ENCODE assay signal across 11 cellular contexts in genomic region chr12:54051916-54052744, GRCh38. TPM values are rescaled to one million over a fixed set of nuclear protein-coding genes. Genes with fewer than 3 reads are reported as not detected.
DNase-seq lines count a peak whose midpoint lies in the region; ATAC-seq and TF ChIP-seq lines count a peak whose summit lies in the region.
"Had no signal": no experiment of that assay in that cellular context is flagged by ENCODE, and none has a peak within 500 bp of the region (broad histone marks: within the 10 kb centered on the region; RNA-seq: fewer than 3 reads in every experiment).

No MANE protein-coding gene starts in this region.

- DNase-seq in SK-N-SH (peak; percentile 51), Panc1 (ENCODE audit: low read depth, low spot score) (no peak), immature natural killer cell (no peak), SIG-M5 treated with dmso at 0.1 percent for 504 hours (lab: John Stamatoyannopoulos, UW; ENCODE audit: unreplicated experiment) (no peak)
- DNase-seq in stimulated activated naive CD8-positive, alpha-beta T cell treated with anti-CD3 and anti-CD28 coated beads, Interleukin-15, amount 100 ng/mL, for 72 hours: no peak
- DNase-seq in central memory CD4-positive, alpha-beta T cell: no peak
- DNase-seq in T-helper 2 cell treated with Interferon-gamma antibody and Interleukin-4, amounts not matched to agents 5 μg/mL and 100 μg/mL, for 36 hours (ENCODE audit: low spot score): no peak
- DNase-seq: activated CD4-positive, alpha-beta T cell treated with anti-CD3 and anti-CD28 coated beads, Interleukin-2, amount 50 U/mL, for 48 hours had no signal

- H3K4me1 Mint-ChIP-seq in immature natural killer cell: peaks cover 48 to 51% of the 10 kb centered on the region in 2 donors
- peaks cover 59% of the 10 kb centered on the region for H3K4me1 Mint-ChIP-seq in stimulated activated naive CD8-positive, alpha-beta T cell treated with anti-CD3 and anti-CD28 coated beads, Interleukin-15, amount 100 ng/mL, for 72 hours
- peaks cover 5% of the 10 kb centered on the region for H3K4me1 Mint-ChIP-seq in T-helper 2 cell treated with Interferon-gamma antibody and Interleukin-4, amounts not matched to agents 5 μg/mL and 100 μg/mL, for 36 hours (ENCODE audit: low read depth)

- H3K27me3 ChIP-seq in SK-N-SH (ENCODE audit: insufficient read depth) (no peaks in the 10 kb centered on the region), Panc1 (ENCODE audit: control insufficient read depth, insufficient read depth, low read length) (no peaks in the 10 kb centered on the region)

- intact Hi-C loops in Panc1 (cut with micrococcal nuclease; ENCODE audit: unreplicated experiment): no loop called here

- peaks cover 8% of the 10 kb centered on the region for H3F3A ChIP-seq in SK-N-SH (replicated peaks; ENCODE audit: insufficient read depth)

- peaks cover 0 to 4% (median 0%) of the 10 kb centered on the region in 3 donors for H3K36me3 Mint-ChIP-seq in immature natural killer cell
- no peaks in the 10 kb centered on the region for H3K36me3 Mint-ChIP-seq in T-helper 2 cell treated with Interferon-gamma antibody and Interleukin-4, amounts not matched to agents 5 μg/mL and 100 μg/mL, for 36 hours (ENCODE audit: low read depth)

- H3K27ac ChIP-seq in SK-N-SH (ENCODE audit: low read depth in 2 of 2, low read length in 1 of 2): peak overlapping the region in 1 of 2 experiments; percentile 96; a peak in 2 of 4 replicates
- H3K27ac ChIP-seq in Panc1 (ENCODE audit: low read length): peak overlapping the region; percentile 39; the same call in 1 of the 2 replicates
- H3K27ac ChIP-seq: parathyroid adenoma had no signal

- peak overlapping the region; percentile 86 for H3K4me2 ChIP-seq in SK-N-SH

- peak overlapping the region; percentile 63 to 91 (median 84) for H3K4me3 Mint-ChIP-seq in immature natural killer cell
- peak overlapping the region; percentile 83 to 85 for H3K4me3 Mint-ChIP-seq in stimulated activated naive CD8-positive, alpha-beta T cell treated with anti-CD3 and anti-CD28 coated beads, Interleukin-15, amount 100 ng/mL, for 72 hours
- H3K4me3 Mint-ChIP-seq in T-helper 2 cell treated with Interferon-gamma antibody and Interleukin-4, amounts not matched to agents 5 μg/mL and 100 μg/mL, for 36 hours: no peak overlapping the region

- H3K9me3 ChIP-seq in SK-N-SH: no peaks in the 10 kb centered on the region
- H3K9me3 ChIP-seq in Panc1 (ENCODE audit: control insufficient read depth, insufficient read depth, low read depth, low read length): no peaks in the 10 kb centered on the region

- no peak for TF ChIP-seq EP300 in SK-N-SH (IDR thresholded peaks at IDR 0.05; ENCODE audit: borderline replicate concordance in 1 of 2, low read depth in 1 of 2, low read length in 1 of 2)

- H3K27ac Mint-ChIP-seq in immature natural killer cell: peak overlapping the region in 4 of 6 donors; percentile 26 to 93 (median 88)
- no peak overlapping the region for H3K27ac Mint-ChIP-seq in stimulated activated naive CD8-positive, alpha-beta T cell treated with anti-CD3 and anti-CD28 coated beads, Interleukin-15, amount 100 ng/mL, for 72 hours
- no peak overlapping the region for H3K27ac Mint-ChIP-seq in T-helper 2 cell treated with Interferon-gamma antibody and Interleukin-4, amounts not matched to agents 5 μg/mL and 100 μg/mL, for 36 hours

- no TSS peak for BruUV-seq in Panc1 (replicated peaks; lab: Mats Ljungman, UMichigan)

- no peak for TF ChIP-seq CTCF in SK-N-SH (IDR thresholded peaks at IDR 0.05)
- no peak for TF ChIP-seq CTCF in Panc1 (IDR thresholded peaks at IDR 0.05)

- peaks cover 0 to 2% of the 10 kb centered on the region in 2 experiments for H3K36me3 ChIP-seq in SK-N-SH (replicated peaks in 1 of 2; ENCODE audit: control insufficient read depth in 1 of 2, insufficient read depth in 2 of 2, low read length in 1 of 2)
- H3K36me3 ChIP-seq in Panc1 (ENCODE audit: control insufficient read depth, insufficient read depth, low read length): no peaks in the 10 kb centered on the region

- H3K9me3 Mint-ChIP-seq in immature natural killer cell: peaks cover 0 to 5% (median 0%) of the 10 kb centered on the region in 6 donors
- H3K9me3 Mint-ChIP-seq in stimulated activated naive CD8-positive, alpha-beta T cell treated with anti-CD3 and anti-CD28 coated beads, Interleukin-15, amount 100 ng/mL, for 72 hours: no peaks in the 10 kb centered on the region
- H3K9me3 Mint-ChIP-seq in T-helper 2 cell treated with Interferon-gamma antibody and Interleukin-4, amounts not matched to agents 5 μg/mL and 100 μg/mL, for 36 hours: no peaks in the 10 kb centered on the region

- no peak for ATAC-seq in SK-N-SH treated with all-trans-retinoic acid at 6 μM for 48 hours
- ATAC-seq in Panc1: no peak
- no peak for ATAC-seq in stimulated activated naive CD8-positive, alpha-beta T cell treated with anti-CD3 and anti-CD28 coated beads, Interleukin-15, amount 100 ng/mL, for 72 hours

- no peak overlapping the region for H3K4me3 ChIP-seq in SK-N-SH (ENCODE audit: low read depth in 2 of 2, low read length in 1 of 2)
- H3K4me3 ChIP-seq in Panc1 (ENCODE audit: low read depth in 2 of 2, low read length in 2 of 2): no peak overlapping the region

- POLR2A ChIA-PET in SK-N-SH (lab: Yijun Ruan, JAX) (interaction anchor here (0.7 to 3.6 kb wide), 7 partner anchors 13 to 136 kb away, joined by 3 to 25 read pairs (median 13); partner anchors contain the start of genes HOXC5 and SMUG1), Panc1 (lab: Charles Lee) (interaction anchor here (0.7 to 0.9 kb wide), 2 partner anchors 9 to 24 kb away, joined by 5 to 6 read pairs; no protein-coding TSS in a partner anchor)

- H4K20me1 ChIP-seq in SK-N-SH (ENCODE audit: insufficient read depth): no peaks in the 10 kb centered on the region

- peaks cover 36 to 50% (median 37%) of the 10 kb centered on the region in 3 donors for H3K27me3 Mint-ChIP-seq in immature natural killer cell (ENCODE audit: low read depth in 3 of 3)
- peaks cover 99% of the 10 kb centered on the region for H3K27me3 Mint-ChIP-seq in stimulated activated naive CD8-positive, alpha-beta T cell treated with anti-CD3 and anti-CD28 coated beads, Interleukin-15, amount 100 ng/mL, for 72 hours
- H3K27me3 Mint-ChIP-seq in T-helper 2 cell treated with Interferon-gamma antibody and Interleukin-4, amounts not matched to agents 5 μg/mL and 100 μg/mL, for 36 hours (ENCODE audit: low read depth): peaks cover 87% of the 10 kb centered on the region

- H3K4me1 ChIP-seq in SK-N-SH (ENCODE audit: control insufficient read depth in 1 of 2, insufficient read depth in 2 of 2, low read depth in 1 of 2, low read length in 1 of 2): peaks cover 15 to 25% of the 10 kb centered on the region in 2 experiments; a peak in 3 of 4 replicates
- H3K4me1 ChIP-seq in Panc1 (ENCODE audit: control insufficient read depth, insufficient read depth, low read length): peaks cover 62% of the 10 kb centered on the region
- H3K4me1 ChIP-seq: parathyroid adenoma had no signal

- in situ Hi-C loops in Panc1 (cut with HindIII; ENCODE audit: low pct_unique_long_range_greater_than_20kb, low sequenced_read_pairs): no loop called here

- TF ChIP-seq RAD21 in SK-N-SH (IDR thresholded peaks at IDR 0.05; ENCODE audit: low read length): no peak

- H3K9me2 ChIP-seq in SK-N-SH: no peaks in the 10 kb centered on the region

- H3K79me2 ChIP-seq in SK-N-SH (ENCODE audit: insufficient read depth): peaks cover 25% of the 10 kb centered on the region
- H3K79me2 ChIP-seq: parathyroid adenoma had no signal

- H2AFZ ChIP-seq in SK-N-SH (ENCODE audit: low read depth): peak overlapping the region; percentile 98; the same call in 1 of the 2 replicates
- H2AFZ ChIP-seq: parathyroid adenoma had no signal

- H3K9ac ChIP-seq in SK-N-SH: 0 out of 2 replicates have a peak overlapping the region, but pooled peaks have one; percentile 81
- H3K9ac ChIP-seq: parathyroid adenoma had no signal

- whole genome bisulfite sequencing in SK-N-SH (ENCODE audit: low lambda C conversion rate): 92% methylated on average over 31 of the region's 31 CpGs

- CTCF ChIA-PET in SK-N-SH (lab: Yijun Ruan, JAX) (interaction anchor here (0.6 to 5.0 kb wide), 14 partner anchors 11 to 162 kb away, joined by 3 to 45 read pairs (median 4); partner anchors contain the start of genes HOXC5 and SMUG1), Panc1 (lab: Charles Lee) (interaction anchor here (0.7 to 1.6 kb wide), 4 partner anchors 20 to 374 kb away, joined by 3 to 6 read pairs (median 4); partner anchors contain the start of gene HOXC5)

TF ChIP-seq in SK-N-SH, 30 proteins besides CTCF, POLR2A, EP300 and RAD21 (continues in another document):
- TF ChIP-seq FOXJ3 (CRISPR knock-in tag; IDR thresholded peaks at IDR 0.05) (no peak), MEF2A (IDR thresholded peaks at IDR 0.05; ENCODE audit: borderline replicate concordance, low read depth) (no peak)

TF ChIP-seq in SK-N-SH treated with all-trans-retinoic acid at 6 μM for 48 hours, 23 proteins besides CTCF, POLR2A, EP300 and RAD21 (continues in another document):
- TF ChIP-seq ZFP3 (CRISPR knock-in tag; IDR thresholded peaks at IDR 0.05) (no peak), ZC3H10 (CRISPR knock-in tag; IDR thresholded peaks at IDR 0.05) (no peak)

RNA-seq across cellular contexts. Expression of gene HOXC4, which starts 1.5 kb away (rescaled TPM):
- polyA plus RNA-seq in SK-N-SH (2012; rRNA removed) (1.6 and 3.7 TPM in 2 replicates), immature natural killer cell (under 1 TPM; 0.45 to 0.99 (median 0.92) TPM)
- polyA plus RNA-seq in SK-N-SH (2012; cell fraction: cytosol; rRNA removed): 4.7 and 5.9 TPM in 2 replicates
- 6.5 and 7.3 TPM in 2 replicates for polyA plus RNA-seq in SK-N-SH (2012; cell fraction: nucleus; rRNA removed)
- 22.7 TPM for total RNA-seq in Panc1 (2021; ENCODE audit: unreplicated experiment)
- polyA plus RNA-seq in Panc1 (2012; ENCODE audit: insufficient read length): 25.2 TPM
- total RNA-seq: cardiac septum had no signal

RNA-seq across cellular contexts. Expression of gene HOXC5, which starts 19.3 kb away (rescaled TPM):
- polyA plus RNA-seq in SK-N-SH (2012; rRNA removed) (1.5 and 2.1 TPM in 2 replicates), immature natural killer cell (not detected)
- 1.2 and 1.8 TPM in 2 replicates for polyA plus RNA-seq in SK-N-SH (2012; cell fraction: cytosol; rRNA removed)
- 1.7 and 2.3 TPM in 2 replicates for polyA plus RNA-seq in SK-N-SH (2012; cell fraction: nucleus; rRNA removed)
- total RNA-seq in Panc1 (2021; ENCODE audit: unreplicated experiment): 5.0 TPM
- 0.76 TPM for polyA plus RNA-seq in Panc1 (2012; ENCODE audit: insufficient read length)
- total RNA-seq: cardiac septum had no signal

RNA-seq across cellular contexts. Expression of gene HOXC6, which starts 23.9 kb away (rescaled TPM):
- polyA plus RNA-seq in SK-N-SH (2012; rRNA removed) (6.1 and 9.1 TPM in 2 replicates), immature natural killer cell (not detected)
- 6.4 and 7.6 TPM in 2 replicates for polyA plus RNA-seq in SK-N-SH (2012; cell fraction: cytosol; rRNA removed)
- 14.9 and 15.9 TPM in 2 replicates for polyA plus RNA-seq in SK-N-SH (2012; cell fraction: nucleus; rRNA removed)
- 52.2 TPM for total RNA-seq in Panc1 (2021; ENCODE audit: unreplicated experiment)
- 46.1 TPM for polyA plus RNA-seq in Panc1 (2012; ENCODE audit: insufficient read length)

RNA-seq across cellular contexts. Expression of gene HOXC8, which starts 43.3 kb away (rescaled TPM):
- polyA plus RNA-seq in SK-N-SH (2012; rRNA removed) (1.7 and 1.8 TPM in 2 replicates), immature natural killer cell (not detected)
- 1.8 and 2.0 TPM in 2 replicates for polyA plus RNA-seq in SK-N-SH (2012; cell fraction: cytosol; rRNA removed)
- polyA plus RNA-seq in SK-N-SH (2012; cell fraction: nucleus; rRNA removed): 0.53 and 0.75 TPM in 2 replicates
- total RNA-seq in Panc1 (2021; ENCODE audit: unreplicated experiment): 15.3 TPM
- 9.5 TPM for polyA plus RNA-seq in Panc1 (2012; ENCODE audit: insufficient read length)
- total RNA-seq: cardiac septum had no signal

RNA-seq across cellular contexts. Expression of gene HOXC9, which starts 52.2 kb away (rescaled TPM):
- polyA plus RNA-seq in SK-N-SH (2012; rRNA removed): 1.2 and 1.9 TPM in 2 replicates
- polyA plus RNA-seq in SK-N-SH (2012; cell fraction: cytosol; rRNA removed): 1.8 and 2.4 TPM in 2 replicates
- 1.0 and 1.1 TPM in 2 replicates for polyA plus RNA-seq in SK-N-SH (2012; cell fraction: nucleus; rRNA removed)
- 37.2 TPM for total RNA-seq in Panc1 (2021; ENCODE audit: unreplicated experiment)
- polyA plus RNA-seq in Panc1 (2012; ENCODE audit: insufficient read length): 41.2 TPM
- polyA plus RNA-seq in immature natural killer cell: not detected
- total RNA-seq: cardiac septum had no signal

Comparison
In these comparisons a context has a peak if more than half of its experiments do, and no peak if none do; other contexts are left out.
1. H3K27ac Mint-ChIP-seq: peak in immature natural killer cell (4 of 6); none in stimulated activated naive CD8-positive, alpha-beta T cell treated with anti-CD3 and anti-CD28 coated beads, Interleukin-15, amount 100 ng/mL, for 72 hours (0 of 2) and T-helper 2 cell treated with Interferon-gamma antibody and Interleukin-4, amounts not matched to agents 5 μg/mL and 100 μg/mL, for 36 hours (single experiment).
2. RNA of gene HOXC6, which starts 23.9 kb away (polyA plus RNA-seq): 6.1 to 15.9 TPM in SK-N-SH; not detected in immature natural killer cell; every median in the first group is over 4 times any median in the second.